Comparison of ENCODE assay signal across 8 cellular contexts in the genomic region with DNA sequence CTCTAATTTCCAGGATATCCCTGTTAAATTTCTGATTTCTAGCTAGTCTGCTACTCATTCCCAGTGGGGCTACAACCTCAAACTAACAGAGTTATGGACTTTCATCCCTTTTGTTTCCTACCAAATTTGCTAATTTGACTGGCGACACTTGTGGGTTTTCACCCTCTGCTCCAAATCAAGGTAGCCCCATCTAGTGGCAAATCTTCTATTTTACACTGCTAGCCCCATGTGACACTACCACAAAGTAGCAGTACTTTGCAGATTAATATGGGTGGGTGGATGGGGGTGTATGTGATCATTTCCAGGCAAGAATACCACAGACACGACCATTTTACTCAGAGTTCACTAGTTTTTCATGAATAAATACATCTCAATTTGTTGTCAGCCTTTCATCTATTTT.
DNase-seq lines count a peak whose midpoint lies in the region; ATAC-seq and TF ChIP-seq lines count a peak whose summit lies in the region.

No MANE protein-coding gene starts in this region.

- no peak for ATAC-seq in left cardiac atrium

- DNase-seq in SKM-1 (lab: John Stamatoyannopoulos, UW; ENCODE audit: unreplicated experiment) (peak; percentile 6), SKM-1 treated with dmso at 0.1 percent for 144 hours (lab: John Stamatoyannopoulos, UW; ENCODE audit: unreplicated experiment) (no peak), GM23248 (peak; percentile 26), MM.1S (no peak), nephron progenitor cell (no peak), hypothalamus (lab: John Stamatoyannopoulos, UW) (no peak), left cardiac atrium (no peak)
- peak; percentile 18 for DNase-seq in activated naive CD8-positive, alpha-beta T cell treated with anti-CD3 and anti-CD28 coated beads for 36 hours

- H3K9me2 ChIP-seq in GM23248 (ENCODE audit: insufficient read depth) (no peaks in the 10 kb centered on the region), MM.1S (replicated peaks; ENCODE audit: insufficient read depth, low read length) (no peaks in the 10 kb centered on the region)

- H3K79me2 ChIP-seq in GM23248 (ENCODE audit: insufficient read depth) (no peaks in the 10 kb centered on the region), MM.1S (ENCODE audit: low read length) (no peaks in the 10 kb centered on the region)

- no peak overlapping the region for H3K27ac Mint-ChIP-seq in activated naive CD8-positive, alpha-beta T cell treated with anti-CD3 and anti-CD28 coated beads for 36 hours
- H3K27ac Mint-ChIP-seq in nephron progenitor cell, result no peak overlapping the region

- no peaks in the 10 kb centered on the region for H3K4me1 ChIP-seq in GM23248 (ENCODE audit: insufficient read depth)
- H3K4me1 ChIP-seq in MM.1S (ENCODE audit: low read length), result no peaks in the 10 kb centered on the region

- H3K27me3 ChIP-seq in GM23248 (replicated peaks; ENCODE audit: insufficient read depth) (no peaks in the 10 kb centered on the region), MM.1S (replicated peaks; ENCODE audit: insufficient read depth, low read length) (no peaks in the 10 kb centered on the region)

- H3K36me3 Mint-ChIP-seq in activated naive CD8-positive, alpha-beta T cell treated with anti-CD3 and anti-CD28 coated beads for 36 hours, result peaks cover 2% of the 10 kb centered on the region
- no peaks in the 10 kb centered on the region for H3K36me3 Mint-ChIP-seq in nephron progenitor cell (ENCODE audit: low read depth)

- H3K9me3 ChIP-seq in GM23248 (ENCODE audit: low read depth) (no peaks in the 10 kb centered on the region), MM.1S (replicated peaks; ENCODE audit: insufficient read depth, low read length) (no peaks in the 10 kb centered on the region)

- H3K4me2 ChIP-seq in GM23248 (ENCODE audit: unreplicated experiment) (no peak overlapping the region), MM.1S (ENCODE audit: low read depth, low read length) (no peak overlapping the region)

- no peaks in the 10 kb centered on the region for H3K36me3 ChIP-seq in GM23248 (ENCODE audit: low read depth)
- no peaks in the 10 kb centered on the region for H3K36me3 ChIP-seq in MM.1S (replicated peaks; ENCODE audit: insufficient read depth, low read length)

- H3K9me3 Mint-ChIP-seq in activated naive CD8-positive, alpha-beta T cell treated with anti-CD3 and anti-CD28 coated beads for 36 hours, result peaks cover 1% of the 10 kb centered on the region
- H3K9me3 Mint-ChIP-seq in nephron progenitor cell, result peaks cover 20% of the 10 kb centered on the region

- 0 to 6% methylated on average over 2 of the region's 2 CpGs for WGBS in GM23248 (ENCODE audit: low coverage in 1 of 2, low lambda C conversion rate in 2 of 2, missing lambda C conversion rate in 2 of 2), 2 experiments

- no peaks in the 10 kb centered on the region for H3K27me3 Mint-ChIP-seq in activated naive CD8-positive, alpha-beta T cell treated with anti-CD3 and anti-CD28 coated beads for 36 hours
- peaks cover 5% of the 10 kb centered on the region for H3K27me3 Mint-ChIP-seq in nephron progenitor cell (ENCODE audit: low read depth, poor library complexity)

- H3F3A ChIP-seq in GM23248 (ENCODE audit: insufficient read depth) (no peaks in the 10 kb centered on the region), MM.1S (ENCODE audit: insufficient read depth, low read length) (no peaks in the 10 kb centered on the region)

- H3K4me3 ChIP-seq in GM23248 (no peak overlapping the region), MM.1S (ENCODE audit: low read length) (no peak overlapping the region)

- H2AFZ ChIP-seq in GM23248 (no peak overlapping the region), MM.1S (ENCODE audit: low read length) (no peak overlapping the region)

- in situ Hi-C loops in GM23248 (cut with MboI), result no loop called here

- no peaks in the 10 kb centered on the region for H4K20me1 ChIP-seq in GM23248 (ENCODE audit: insufficient read depth)
- no peaks in the 10 kb centered on the region for H4K20me1 ChIP-seq in MM.1S (ENCODE audit: insufficient read depth, low read length)

- H3K9ac ChIP-seq in GM23248 (no peak overlapping the region), MM.1S (ENCODE audit: low read length) (no peak overlapping the region)

- intact Hi-C loops in left cardiac atrium (cut with DNase I), result no loop called here

- H3K27ac ChIP-seq in GM23248, result no peak overlapping the region
- no peak overlapping the region for H3K27ac ChIP-seq in MM.1S (ENCODE audit: low read length)

- H3K4me1 Mint-ChIP-seq in activated naive CD8-positive, alpha-beta T cell treated with anti-CD3 and anti-CD28 coated beads for 36 hours, result no peaks in the 10 kb centered on the region
- H3K4me1 Mint-ChIP-seq in nephron progenitor cell, result no peaks in the 10 kb centered on the region

- TF ChIP-seq CTCF in MM.1S (IDR thresholded peaks at IDR 0.05; ENCODE audit: low read length), result peak; percentile 53
- peak; percentile 25 for TF ChIP-seq CTCF in nephron progenitor cell (IDR thresholded peaks at IDR 0.05)

- H3K4me3 Mint-ChIP-seq in activated naive CD8-positive, alpha-beta T cell treated with anti-CD3 and anti-CD28 coated beads for 36 hours, result no peak overlapping the region
- H3K4me3 Mint-ChIP-seq in nephron progenitor cell, result no peak overlapping the region

Comparison
In these comparisons a context has a peak if more than half of its experiments do, and no peak if none do; other contexts are left out.
1. DNase-seq: peak in SKM-1 (single experiment), GM23248 (single experiment) and activated naive CD8-positive, alpha-beta T cell treated with anti-CD3 and anti-CD28 coated beads for 36 hours (single experiment); none in SKM-1 treated with dmso at 0.1 percent for 144 hours (single experiment), MM.1S (single experiment), nephron progenitor cell (single experiment), hypothalamus (0 of 51) and left cardiac atrium (single experiment).